Comparison of ENCODE assay signal across 15 cellular contexts in the genomic region with DNA sequence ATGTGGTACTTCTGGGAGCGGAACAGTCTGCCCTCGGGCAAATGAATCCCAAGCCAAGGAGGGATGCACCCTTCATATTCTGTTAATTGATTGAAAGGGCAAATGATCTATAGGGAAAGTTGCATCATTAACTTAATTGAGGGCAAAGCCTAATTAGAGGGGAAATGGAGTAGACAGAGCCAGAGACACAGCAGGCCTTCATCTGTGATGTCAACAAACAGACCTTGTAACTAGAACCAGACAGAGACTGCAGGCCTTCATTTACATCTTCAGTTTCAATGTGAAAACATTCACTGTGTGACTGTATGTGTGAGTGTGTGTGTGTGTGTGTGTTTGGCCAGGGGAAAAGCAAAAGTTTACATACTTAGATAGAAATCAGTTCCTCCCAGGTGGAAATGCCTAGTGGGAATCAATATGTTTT.
DNase-seq lines count a peak whose midpoint lies in the region; ATAC-seq, FAIRE-seq and TF ChIP-seq lines count a peak whose summit lies in the region.
"Had no signal": no experiment of that assay in that cellular context is flagged by ENCODE, and none has a peak within 500 bp of the region (broad histone marks: within the 10 kb centered on the region; RNA-seq: fewer than 3 reads in every experiment).

No MANE protein-coding gene starts in this region.

- ATAC-seq in left lobe of liver: peak; percentile 65
- no peak for ATAC-seq in GM19452 (IDR thresholded peaks at IDR 0.05; ENCODE audit: unreplicated experiment)
- ATAC-seq in HG03565 (IDR thresholded peaks at IDR 0.05; ENCODE audit: unreplicated experiment): no peak
- no peak for ATAC-seq in GM18505 (IDR thresholded peaks at IDR 0.05; ENCODE audit: unreplicated experiment)
- ATAC-seq: activated naive CD4-positive, alpha-beta T cell treated with anti-CD3 and anti-CD28 coated beads, Interleukin-2, amount 50 U/mL, for 72 hours had no signal

- H2AFZ ChIP-seq in astrocyte (ENCODE audit: low read depth, low read length): no peak overlapping the region

- intact Hi-C loops in A673 (cut with micrococcal nuclease; ENCODE audit: unreplicated experiment): no loop called here

- H3K4me1 Mint-ChIP-seq in astrocyte (ENCODE audit: low read depth, unreplicated experiment): peaks cover 22% of the 10 kb centered on the region
- H3K4me1 Mint-ChIP-seq: memory B cell had no signal

- no peaks in the 10 kb centered on the region for H3K27me3 ChIP-seq in A673 (replicated peaks; ENCODE audit: insufficient read depth, low read depth, low read length, poor library complexity)
- H3K27me3 ChIP-seq in HUES48 (ENCODE audit: control insufficient read depth, insufficient read depth, low read length): no peaks in the 10 kb centered on the region
- H3K27me3 ChIP-seq in astrocyte (ENCODE audit: insufficient read depth, low read length): no peaks in the 10 kb centered on the region

- no peak overlapping the region for H3K27ac ChIP-seq in A673 (ENCODE audit: low read depth, low read length, poor library complexity, severe bottlenecking)
- peak overlapping the region; percentile 43 for H3K27ac ChIP-seq in HUES48 (ENCODE audit: low read depth, low read length)
- peak overlapping the region; percentile 11 for H3K27ac ChIP-seq in astrocyte (ENCODE audit: low read depth, low read length)

- H4K20me1 ChIP-seq in astrocyte (ENCODE audit: insufficient read depth, low read length): no peaks in the 10 kb centered on the region

- CTCF ChIA-PET in A673 (lab: Charles Lee): no interaction called here

- H3K4me1 ChIP-seq in A673 (ENCODE audit: insufficient read depth, low read length, poor library complexity, severe bottlenecking) (no peaks in the 10 kb centered on the region), HUES48 (ENCODE audit: control insufficient read depth, insufficient read depth, low read length) (peaks cover 28% of the 10 kb centered on the region), astrocyte (ENCODE audit: insufficient read depth, low read length) (peaks cover 30% of the 10 kb centered on the region)

- FAIRE-seq in astrocyte (lab: Jason Lieb, UNC): no peak

- H3K9ac ChIP-seq in HUES48 (ENCODE audit: low read depth, low read length): peak overlapping the region; percentile 10; the same call in 1 of the 2 replicates
- H3K9ac ChIP-seq in astrocyte (ENCODE audit: low read length): no peak overlapping the region

- H3K9me3 ChIP-seq in A673 (ENCODE audit: low read depth, low read length, poor library complexity, severe bottlenecking): no peaks in the 10 kb centered on the region
- no peaks in the 10 kb centered on the region for H3K9me3 ChIP-seq in HUES48 (ENCODE audit: control insufficient read depth, insufficient read depth, low read length)
- H3K9me3 ChIP-seq in astrocyte (ENCODE audit: insufficient read depth, low read depth, low read length): no peaks in the 10 kb centered on the region

- no peaks in the 10 kb centered on the region for H3K79me2 ChIP-seq in astrocyte (ENCODE audit: insufficient read depth, low read length)

- POLR2A ChIA-PET in A673 (lab: Charles Lee; ENCODE audit: low non-redundant PET): no interaction called here

- H3K9me3 Mint-ChIP-seq in astrocyte (ENCODE audit: unreplicated experiment): no peaks in the 10 kb centered on the region
- H3K9me3 Mint-ChIP-seq: memory B cell had no signal

- H3K36me3 ChIP-seq in A673 (ENCODE audit: insufficient read depth, low read length, poor library complexity, severe bottlenecking): no peaks in the 10 kb centered on the region
- H3K36me3 ChIP-seq in HUES48 (ENCODE audit: control insufficient read depth, insufficient read depth, low read length): no peaks in the 10 kb centered on the region
- H3K36me3 ChIP-seq in astrocyte (ENCODE audit: insufficient read depth, low read length): no peaks in the 10 kb centered on the region

- TF ChIP-seq CTCF in A673 (conservative IDR thresholded peaks at IDR 0.05; ENCODE audit: low read depth, low read length) (no peak), astrocyte (IDR thresholded peaks at IDR 0.05; ENCODE audit: insufficient read depth, low read depth, low read length) (no peak)

- H3K4me3 Mint-ChIP-seq in astrocyte (ENCODE audit: unreplicated experiment): no peak overlapping the region
- H3K4me3 Mint-ChIP-seq: memory B cell had no signal

- no peaks in the 10 kb centered on the region for H3K27me3 Mint-ChIP-seq in astrocyte (ENCODE audit: low read depth, unreplicated experiment)
- H3K27me3 Mint-ChIP-seq: memory B cell had no signal

- H3K4me2 ChIP-seq in astrocyte (ENCODE audit: low read length): no peak overlapping the region

- DNase-seq in A673 (ENCODE audit: low spot score) (peak; percentile 22), astrocyte (ENCODE audit: low read depth) (peak; percentile 47), left lobe of liver (ENCODE audit: low spot score) (no peak), cortex of kidney (lab: John Stamatoyannopoulos, UW) (no peak)
- DNase-seq: activated CD4-positive, CD25-positive, alpha-beta regulatory T cell; activated CD8-positive, alpha-beta memory T cell treated with anti-CD3 and anti-CD28 coated beads, Interleukin-2, amount 50 U/mL, for 48 hours; NCI-H2227 treated with DMSO at 0.1 percent for 48 hours; stimulated activated CD4-positive, alpha-beta T cell treated with anti-CD3 and anti-CD28 coated beads, Interleukin-12 subunit alpha, Interleukin-12 subunit beta, amount 100 ng/mL, for 4 hours; T-helper 1 cell had no signal

- no TSS peak for BruUV-seq in A673 (replicated peaks; lab: Mats Ljungman, UMichigan)

- peak overlapping the region; percentile 87 for H3K27ac Mint-ChIP-seq in astrocyte (ENCODE audit: unreplicated experiment)
- H3K27ac Mint-ChIP-seq: activated naive CD4-positive, alpha-beta T cell treated with anti-CD3 and anti-CD28 coated beads, Interleukin-2, amount 50 U/mL, for 72 hours; memory B cell had no signal

- no peak for TF ChIP-seq POLR2A in GM18505 (IDR thresholded peaks at IDR 0.05; ENCODE audit: borderline replicate concordance, extremely low read depth, insufficient read depth, insufficient read length)

- no peaks in the 10 kb centered on the region for H3K36me3 Mint-ChIP-seq in astrocyte (ENCODE audit: low read depth, unreplicated experiment)
- H3K36me3 Mint-ChIP-seq: activated naive CD4-positive, alpha-beta T cell treated with anti-CD3 and anti-CD28 coated beads, Interleukin-2, amount 50 U/mL, for 72 hours; memory B cell had no signal

- H3K4me3 ChIP-seq in A673 (ENCODE audit: low read depth, low read length, poor library complexity, severe bottlenecking) (no peak overlapping the region), HUES48 (ENCODE audit: low read depth, low read length) (no peak overlapping the region), astrocyte (ENCODE audit: insufficient read depth, low read depth, low read length) (no peak overlapping the region)

Comparison
In these comparisons a context has a peak if more than half of its experiments do, and no peak if none do; other contexts are left out.
1. DNase-seq: peak in A673 (single experiment) and astrocyte (single experiment); none in left lobe of liver (single experiment) and cortex of kidney (single experiment).